Comparison of ENCODE assay signal across 8 cellular contexts in the genomic region with DNA sequence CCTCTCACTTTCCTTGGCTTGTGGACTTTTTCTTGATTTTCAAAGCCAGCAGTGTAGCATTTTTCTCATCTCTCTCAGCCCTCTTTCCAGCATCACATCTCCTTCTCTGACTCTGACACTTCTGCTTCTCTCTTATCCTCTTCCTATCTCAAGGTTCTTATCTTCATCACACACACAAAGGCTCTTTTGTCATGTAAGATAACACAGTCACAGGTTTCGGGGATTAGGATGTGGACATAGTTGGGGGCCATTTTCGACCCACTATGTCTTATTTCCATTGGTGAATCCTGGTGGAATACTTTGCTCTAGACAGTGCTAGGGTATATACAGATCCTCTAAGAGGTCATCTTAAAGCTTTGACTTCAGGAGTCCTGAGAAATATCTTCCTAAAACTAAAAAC.
"Had no signal": no experiment of that assay in that cellular context is flagged by ENCODE, and none has a peak within 500 bp of the region (broad histone marks: within the 10 kb centered on the region; RNA-seq: fewer than 3 reads in every experiment).

No MANE protein-coding gene starts in this region.

- DNase-seq: GOT3, H7, H9, HCEC 1CT had no signal

- ATAC-seq: GM23338, HCT116 had no signal

- H3K9me3 ChIP-seq: HAP-1 had no signal

- H3K4me2 ChIP-seq: GM23338 had no signal

- H3K4me3 Mint-ChIP-seq: GM23338, H9 had no signal

- H3K9ac ChIP-seq: GM23248 had no signal

- H2AFZ ChIP-seq: GM23248, GM23338 had no signal

- H3K4me1 ChIP-seq: HAP-1 had no signal

- H3K27ac ChIP-seq: GM23248 had no signal

- H3K9me3 Mint-ChIP-seq: GM23338, H9 had no signal

- H3K36me3 ChIP-seq: HAP-1 had no signal

- H3K27ac Mint-ChIP-seq: GM23338, H9 had no signal

- H3K4me3 ChIP-seq: GM23248, GM23338, HAP-1 had no signal
